7 cellular contexts compared by ENCODE assay signal in the genomic region with DNA sequence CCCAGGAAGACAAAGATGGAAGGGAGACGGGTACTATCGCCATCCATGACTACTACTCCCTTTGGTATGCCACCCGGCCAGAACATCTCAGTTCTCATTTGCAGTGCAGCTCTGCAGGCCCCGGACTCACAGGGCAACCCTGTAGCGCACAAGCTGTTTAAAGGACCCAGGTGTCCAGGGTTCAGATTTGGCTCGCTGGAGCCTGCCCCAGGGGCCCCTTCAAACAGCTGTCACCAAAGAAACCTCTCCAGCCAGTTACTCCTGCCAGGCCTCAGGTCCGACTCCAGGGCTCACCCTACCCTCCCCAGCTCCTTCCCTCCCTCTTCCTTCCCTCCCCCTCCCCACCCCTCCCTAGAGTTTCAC. TPM values are rescaled to one million over a fixed set of nuclear protein-coding genes. Genes with fewer than 3 reads are reported as not detected.
DNase-seq lines count a peak whose midpoint lies in the region; ATAC-seq lines count a peak whose summit lies in the region.

No MANE protein-coding gene starts in this region.

- no peaks in the 10 kb centered on the region for H3K9me3 ChIP-seq in HUES48 (ENCODE audit: control insufficient read depth, insufficient read depth, low read length)
- no peaks in the 10 kb centered on the region for H3K9me3 ChIP-seq in stomach smooth muscle (ENCODE audit: control insufficient read depth in 2 of 2, low read length in 2 of 2)

- H3K9ac ChIP-seq in HUES48 (ENCODE audit: low read depth, low read length) (no peak overlapping the region), stomach smooth muscle (ENCODE audit: low read length in 2 of 2) (no peak overlapping the region)

- intact Hi-C loops in activated CD4-positive, alpha-beta memory T cell treated with anti-CD3 and anti-CD28 coated beads for 36 hours (cut with micrococcal nuclease) = no loop called here

- H3K36me3 ChIP-seq in HUES48 (ENCODE audit: control insufficient read depth, insufficient read depth, low read length) (no peaks in the 10 kb centered on the region), stomach smooth muscle (ENCODE audit: control insufficient read depth in 2 of 2, insufficient read depth in 2 of 2, low read length in 2 of 2) (no peaks in the 10 kb centered on the region)

- H3K27ac Mint-ChIP-seq in activated CD4-positive, alpha-beta memory T cell treated with anti-CD3 and anti-CD28 coated beads for 36 hours = peak overlapping the region; percentile 71
- peak overlapping the region; percentile 88 to 97 (median 91) for H3K27ac Mint-ChIP-seq in immature natural killer cell

- H3K4me3 ChIP-seq in HUES48 (ENCODE audit: low read depth, low read length) (peak overlapping the region; percentile 55; the same call in 1 of the 2 replicates), stomach smooth muscle (ENCODE audit: low read length in 2 of 2) (peak overlapping the region; percentile 1 to 65)

- H3K27ac ChIP-seq in HUES48 (ENCODE audit: low read depth, low read length) (peak overlapping the region; percentile 92), stomach smooth muscle (ENCODE audit: low read length) (peak overlapping the region; percentile 97)

- no peaks in the 10 kb centered on the region for H3K9me3 Mint-ChIP-seq in activated CD4-positive, alpha-beta memory T cell treated with anti-CD3 and anti-CD28 coated beads for 36 hours
- H3K9me3 Mint-ChIP-seq in immature natural killer cell = no peaks in the 10 kb centered on the region

- H3K4me3 Mint-ChIP-seq in activated CD4-positive, alpha-beta memory T cell treated with anti-CD3 and anti-CD28 coated beads for 36 hours = no peak overlapping the region
- H3K4me3 Mint-ChIP-seq in immature natural killer cell = peak overlapping the region; percentile 51 to 72 (median 66)

- CTCF ChIA-PET in activated CD4-positive, alpha-beta memory T cell treated with anti-CD3 and anti-CD28 coated beads for 36 hours (lab: Charles Lee) = interaction anchor here (0.6 to 0.8 kb wide), 3 partner anchors 72 to 106 kb away, joined by 3 to 4 read pairs (median 3); partner anchors contain the start of gene ZNF384

- no peak for ATAC-seq in GM21360 (IDR thresholded peaks at IDR 0.05; ENCODE audit: unreplicated experiment)

- POLR2A ChIA-PET in activated CD4-positive, alpha-beta memory T cell treated with anti-CD3 and anti-CD28 coated beads for 36 hours (lab: Charles Lee) = no interaction called here

- H3K27me3 ChIP-seq in HUES48 (ENCODE audit: control insufficient read depth, insufficient read depth, low read length) (no peaks in the 10 kb centered on the region), stomach smooth muscle (ENCODE audit: control insufficient read depth in 1 of 2, insufficient read depth in 2 of 2, low read length in 2 of 2) (no peaks in the 10 kb centered on the region)

- H3K4me1 Mint-ChIP-seq in activated CD4-positive, alpha-beta memory T cell treated with anti-CD3 and anti-CD28 coated beads for 36 hours (ENCODE audit: low read depth) = peaks cover 35% of the 10 kb centered on the region
- H3K4me1 Mint-ChIP-seq in immature natural killer cell = peaks cover 38 to 40% of the 10 kb centered on the region in 2 donors

- no peaks in the 10 kb centered on the region for H3K27me3 Mint-ChIP-seq in activated CD4-positive, alpha-beta memory T cell treated with anti-CD3 and anti-CD28 coated beads for 36 hours
- peaks cover 7 to 18% (median 11%) of the 10 kb centered on the region in 3 donors for H3K27me3 Mint-ChIP-seq in immature natural killer cell (ENCODE audit: low read depth in 3 of 3)

- H3K4me1 ChIP-seq in HUES48 (ENCODE audit: control insufficient read depth, insufficient read depth, low read length) (peaks cover 27% of the 10 kb centered on the region), stomach smooth muscle (ENCODE audit: control insufficient read depth, insufficient read depth, low read length) (peaks cover 41% of the 10 kb centered on the region)

- DNase-seq in activated CD4-positive, alpha-beta memory T cell treated with anti-CD3 and anti-CD28 coated beads for 36 hours = no peak
- DNase-seq in immature natural killer cell (no peak), NCI-H82 treated with DMSO at 0.1 percent for 48 hours (lab: John Stamatoyannopoulos, UW; ENCODE audit: unreplicated experiment) (no peak), NOMO-1 treated with dmso at 0.1 percent for 144 hours (lab: John Stamatoyannopoulos, UW; ENCODE audit: unreplicated experiment) (no peak)

- no peaks in the 10 kb centered on the region for H3K36me3 Mint-ChIP-seq in activated CD4-positive, alpha-beta memory T cell treated with anti-CD3 and anti-CD28 coated beads for 36 hours
- H3K36me3 Mint-ChIP-seq in immature natural killer cell = no peaks in the 10 kb centered on the region

RNA-seq across cellular contexts. Expression of gene CHD4, which starts 5.5 kb away (rescaled TPM):
- total RNA-seq in activated CD4-positive, alpha-beta memory T cell treated with anti-CD3 and anti-CD28 coated beads for 36 hours = 100 to 1,000 TPM; 302 to 305 TPM
- 10 to 100 TPM; 13.6 to 59.5 (median 20.7) TPM for polyA plus RNA-seq in immature natural killer cell

RNA-seq across cellular contexts. Expression of gene LPAR5, which starts 23.1 kb away (rescaled TPM):
- total RNA-seq in activated CD4-positive, alpha-beta memory T cell treated with anti-CD3 and anti-CD28 coated beads for 36 hours = 1 to 10 TPM; 4.7 to 4.8 TPM
- 10 to 100 TPM in 2 of 3 donors, 1 to 10 TPM in 1; 9.6 to 36.1 (median 11.6) TPM for polyA plus RNA-seq in immature natural killer cell

RNA-seq across cellular contexts. Expression of gene ACRBP, which starts 34.6 kb away (rescaled TPM):
- total RNA-seq in activated CD4-positive, alpha-beta memory T cell treated with anti-CD3 and anti-CD28 coated beads for 36 hours = 1 to 10 TPM in 1 of 2 experiments, under 1 TPM in 1; 0.63 to 1.2 TPM
- polyA plus RNA-seq in immature natural killer cell = 10 to 100 TPM in 1 of 3 donors, 1 to 10 TPM in 1, not detected in 1; 4.2 to 10.2 TPM

RNA-seq across cellular contexts. Expression of gene NOP2, which starts 44.5 kb away (rescaled TPM):
- 10 to 100 TPM; 74.9 to 82.2 TPM for total RNA-seq in activated CD4-positive, alpha-beta memory T cell treated with anti-CD3 and anti-CD28 coated beads for 36 hours
- 10 to 100 TPM; 11.3 to 30.8 (median 18.0) TPM for polyA plus RNA-seq in immature natural killer cell

RNA-seq across cellular contexts. Expression of gene ING4, which starts 50.3 kb away (rescaled TPM):
- total RNA-seq in activated CD4-positive, alpha-beta memory T cell treated with anti-CD3 and anti-CD28 coated beads for 36 hours = 10 to 100 TPM; 13.8 to 15.2 TPM
- polyA plus RNA-seq in immature natural killer cell = 100 to 1,000 TPM in 1 of 3 donors, 10 to 100 TPM in 2; 60.7 to 156 (median 93.9) TPM
